18 cellular contexts compared by ENCODE assay signal in the genomic region with DNA sequence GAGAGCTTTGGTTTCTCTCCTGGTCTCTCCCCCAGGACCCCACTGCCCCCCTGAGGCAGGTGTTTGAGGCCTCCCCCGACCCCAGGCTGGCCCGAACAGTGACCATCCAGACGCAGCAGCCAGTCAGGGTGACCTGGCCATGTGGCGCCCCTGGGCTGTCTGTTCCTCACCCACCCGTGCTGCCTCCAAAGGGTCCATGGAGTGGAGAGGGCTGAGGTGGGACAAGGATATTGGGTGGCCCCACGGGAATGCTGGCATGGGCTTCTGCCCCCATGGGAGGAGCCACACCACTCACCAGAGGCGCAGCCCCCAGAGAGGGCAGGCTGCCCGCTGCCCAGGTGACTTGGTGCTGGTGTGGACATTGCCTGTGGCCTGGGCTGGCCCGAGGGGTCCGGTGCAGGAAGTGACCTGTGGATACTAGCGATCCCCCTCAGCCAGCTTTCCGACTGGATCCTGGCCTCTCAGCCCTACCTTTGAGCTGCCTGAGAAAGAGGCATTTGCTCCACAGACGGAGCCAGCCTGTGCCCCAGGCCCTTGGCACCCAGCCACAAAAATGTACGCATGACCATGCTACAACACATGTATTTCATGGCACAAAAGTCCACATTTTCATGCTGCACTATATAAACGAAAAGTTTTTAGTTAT.
"Had no signal": no experiment of that assay in that cellular context is flagged by ENCODE, and none has a peak within 500 bp of the region (broad histone marks: within the 10 kb centered on the region; RNA-seq: fewer than 3 reads in every experiment).

No MANE protein-coding gene starts in this region.

- DNase-seq: activated B cell treated with CpG ODN at 0.5 μM for 24 hours; activated CD4-positive, alpha-beta T cell treated with anti-CD3 and anti-CD28 coated beads, Interleukin-2, amount 10 ng/mL, durations not matched to agents 7 days and 5 days; activated effector memory CD4-positive, alpha-beta T cell treated with Interleukin-2 at 50 U/mL for 16 hours; activated T-cell treated with anti-CD3 and anti-CD28 coated beads, Interleukin-2, amount 50 U/mL, for 24 hours; amygdala; brain microvascular endothelial cell; cerebellar nuclear complex; psoas muscle; right lobe of liver; stimulated activated CD4-positive, alpha-beta T cell treated with anti-CD3 and anti-CD28 coated beads, Interleukin-1b, Interleukin-23, amount 100 ng/mL, for 48 hours; stimulated activated naive CD4-positive, alpha-beta T cell had no signal

- H3K27ac Mint-ChIP-seq: activated naive CD4-positive, alpha-beta T cell treated with anti-CD3 and anti-CD28 coated beads, Interleukin-2, amount 50 U/mL, for 24 hours; dendritic cell treated with granulocyte-macrophage colony-stimulating factor and Interleukin-4, amounts not matched to agents 40 ng/mL and 50 ng/mL, for 4 days; natural killer cell treated with Interleukin-12 subunit alpha and Interleukin-12 subunit beta and Interleukin-15 and Interleukin-18, amount 100 ng/mL, for 72 hours had no signal

- H3K27ac ChIP-seq: brain microvascular endothelial cell, left lung, psoas muscle, right lobe of liver, upper lobe of left lung had no signal

- H3K27me3 Mint-ChIP-seq: activated B cell treated with CpG ODN at 0.5 μM for 24 hours; activated CD4-positive, alpha-beta T cell treated with anti-CD3 and anti-CD28 coated beads, Interleukin-2, amount 10 ng/mL, durations not matched to agents 7 days and 5 days; activated naive CD4-positive, alpha-beta T cell treated with anti-CD3 and anti-CD28 coated beads, Interleukin-2, amount 50 U/mL, for 24 hours; activated T-cell treated with anti-CD3 and anti-CD28 coated beads, Interleukin-2, amount 50 U/mL, for 24 hours; memory B cell; natural killer cell treated with Interleukin-12 subunit alpha and Interleukin-12 subunit beta and Interleukin-15 and Interleukin-18, amount 100 ng/mL, for 72 hours had no signal

- H3K27me3 ChIP-seq: brain microvascular endothelial cell, left lung, right lobe of liver, upper lobe of left lung had no signal

- H3K4me3 ChIP-seq: left lung, psoas muscle, right lobe of liver, upper lobe of left lung had no signal

- H3K36me3 Mint-ChIP-seq: natural killer cell treated with Interleukin-12 subunit alpha and Interleukin-12 subunit beta and Interleukin-15 and Interleukin-18, amount 100 ng/mL, for 72 hours had no signal

- H3K4me3 Mint-ChIP-seq: activated B cell treated with CpG ODN at 0.5 μM for 24 hours; activated CD4-positive, alpha-beta T cell treated with anti-CD3 and anti-CD28 coated beads, Interleukin-2, amount 10 ng/mL, durations not matched to agents 7 days and 5 days; activated naive CD4-positive, alpha-beta T cell treated with anti-CD3 and anti-CD28 coated beads, Interleukin-2, amount 50 U/mL, for 24 hours; activated T-cell treated with anti-CD3 and anti-CD28 coated beads, Interleukin-2, amount 50 U/mL, for 24 hours; dendritic cell treated with granulocyte-macrophage colony-stimulating factor and Interleukin-4, amounts not matched to agents 40 ng/mL and 50 ng/mL, for 4 days had no signal

- H3K9me3 ChIP-seq: left lung, psoas muscle, right lobe of liver, upper lobe of left lung had no signal

- H3K9me3 Mint-ChIP-seq: activated B cell treated with CpG ODN at 0.5 μM for 24 hours; activated CD4-positive, alpha-beta T cell treated with anti-CD3 and anti-CD28 coated beads, Interleukin-2, amount 10 ng/mL, durations not matched to agents 7 days and 5 days; activated naive CD4-positive, alpha-beta T cell treated with anti-CD3 and anti-CD28 coated beads, Interleukin-2, amount 50 U/mL, for 24 hours; activated T-cell treated with anti-CD3 and anti-CD28 coated beads, Interleukin-2, amount 50 U/mL, for 24 hours; dendritic cell treated with granulocyte-macrophage colony-stimulating factor and Interleukin-4, amounts not matched to agents 40 ng/mL and 50 ng/mL, for 4 days; memory B cell; natural killer cell treated with Interleukin-12 subunit alpha and Interleukin-12 subunit beta and Interleukin-15 and Interleukin-18, amount 100 ng/mL, for 72 hours; T-helper 1 cell treated with Interleukin-12 subunit alpha and Interleukin-12 subunit beta and Interleukin-4 antibody, amounts not matched to agents 30 μg/mL and 1 μg/mL, for 36 hours had no signal

- H3K36me3 ChIP-seq: brain microvascular endothelial cell, left lung, right lobe of liver, upper lobe of left lung had no signal

- ATAC-seq: left lung, psoas muscle, right lobe of liver had no signal
